ENCODE assay signal across 2 cellular contexts in the genomic region with DNA sequence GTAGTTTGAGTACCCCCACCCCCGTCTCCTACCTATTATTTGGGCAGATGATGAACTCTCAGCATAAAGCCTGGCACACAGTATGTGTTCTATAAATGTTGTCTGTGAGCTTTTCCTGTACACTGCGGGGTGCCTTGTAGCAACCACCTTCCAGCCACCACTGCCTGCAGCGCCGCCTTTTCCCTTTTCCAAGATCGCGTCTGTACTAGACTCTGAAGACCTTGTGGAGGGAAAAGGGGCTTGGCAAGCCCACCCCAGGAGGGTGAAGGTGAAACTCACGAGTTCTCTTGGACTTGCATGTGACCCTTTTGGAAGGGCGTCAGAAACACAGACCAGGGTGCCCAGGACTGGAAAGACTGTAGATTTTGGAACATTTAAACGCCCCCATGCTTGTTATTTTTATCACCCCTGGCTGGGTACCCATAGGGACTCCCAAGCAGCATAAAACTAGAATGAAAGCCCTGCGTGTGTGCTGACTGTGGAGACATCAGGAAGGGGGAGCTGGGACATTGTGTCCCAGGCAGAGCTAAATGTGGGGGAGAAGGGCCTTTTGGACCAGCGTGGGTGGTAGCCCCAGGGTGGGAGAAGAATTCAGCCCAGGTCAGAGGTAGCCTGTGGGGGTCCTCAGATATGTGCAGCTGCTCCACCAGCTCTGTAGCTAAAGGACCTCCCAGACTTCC.
A peak's percentile ranks its signal among the peaks of the same experiment; 100 is the strongest.
TF ChIP-seq lines count a peak whose summit lies in the region.

No MANE protein-coding gene starts in this region.

TF ChIP-seq in K562, 482 proteins besides CTCF, POLR2A, EP300 and RAD21:
- TF ChIP-seq PHF20 (IDR thresholded peaks at IDR 0.05; ENCODE audit: partially characterized antibody) = peak; percentile 4
- no peak for TF ChIP-seq SMAD4 (CRISPR knock-in tag; conservative IDR thresholded peaks at IDR 0.05)
- no peak for TF ChIP-seq CAMTA2 (CRISPR knock-in tag; conservative IDR thresholded peaks at IDR 0.05)
- TF ChIP-seq ZNF584 (CRISPR knock-in tag; IDR thresholded peaks at IDR 0.05; ENCODE audit: low read depth) = 0 out of 2 replicates have a peak, but pooled peaks have one; percentile 39
- TF ChIP-seq ZNF217 (CRISPR knock-in tag; IDR thresholded peaks at IDR 0.05) = no peak
- 0 out of 2 replicates have a peak, but pooled peaks have one; percentile 1 for TF ChIP-seq RUNX1 (IDR thresholded peaks at IDR 0.05; ENCODE audit: low read depth)
- TF ChIP-seq MAFF (IDR thresholded peaks at IDR 0.05; ENCODE audit: low read length) = no peak
- TF ChIP-seq IFI16 (CRISPR knock-in tag; IDR thresholded peaks at IDR 0.05) = no peak
- TF ChIP-seq MYNN (IDR thresholded peaks at IDR 0.05) = 0 out of 2 replicates have a peak, but pooled peaks have one; percentile 1
- TF ChIP-seq MYNN (CRISPR knock-in tag; IDR thresholded peaks at IDR 0.05) = no peak
- TF ChIP-seq ZNF41 (CRISPR knock-in tag; conservative IDR thresholded peaks at IDR 0.05) = no peak
- no peak for TF ChIP-seq POLR2B (IDR thresholded peaks at IDR 0.05; ENCODE audit: low read depth, partially characterized antibody)
- TF ChIP-seq, protein P1, sequence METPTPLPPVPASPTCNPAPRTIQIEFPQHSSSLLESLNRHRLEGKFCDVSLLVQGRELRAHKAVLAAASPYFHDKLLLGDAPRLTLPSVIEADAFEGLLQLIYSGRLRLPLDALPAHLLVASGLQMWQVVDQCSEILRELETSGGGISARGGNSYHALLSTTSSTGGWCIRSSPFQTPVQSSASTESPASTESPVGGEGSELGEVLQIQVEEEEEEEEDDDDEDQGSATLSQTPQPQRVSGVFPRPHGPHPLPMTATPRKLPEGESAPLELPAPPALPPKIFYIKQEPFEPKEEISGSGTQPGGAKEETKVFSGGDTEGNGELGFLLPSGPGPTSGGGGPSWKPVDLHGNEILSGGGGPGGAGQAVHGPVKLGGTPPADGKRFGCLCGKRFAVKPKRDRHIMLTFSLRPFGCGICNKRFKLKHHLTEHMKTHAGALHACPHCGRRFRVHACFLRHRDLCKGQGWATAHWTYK (CRISPR knock-in tag; IDR thresholded peaks at IDR 0.05) = no peak
- TF ChIP-seq, protein P2, sequence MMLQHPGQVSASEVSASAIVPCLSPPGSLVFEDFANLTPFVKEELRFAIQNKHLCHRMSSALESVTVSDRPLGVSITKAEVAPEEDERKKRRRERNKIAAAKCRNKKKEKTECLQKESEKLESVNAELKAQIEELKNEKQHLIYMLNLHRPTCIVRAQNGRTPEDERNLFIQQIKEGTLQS (IDR thresholded peaks at IDR 0.05) = no peak
- TF ChIP-seq, protein P2 (CRISPR knock-in tag; conservative IDR thresholded peaks at IDR 0.05) = no peak

TF ChIP-seq in HepG2, 621 proteins besides CTCF, POLR2A, EP300 and RAD21:
- 0 out of 2 replicates have a peak, but pooled peaks have one; percentile 2 for TF ChIP-seq BCL6 (CRISPR knock-in tag; IDR thresholded peaks at IDR 0.05)
- TF ChIP-seq, protein P3, sequence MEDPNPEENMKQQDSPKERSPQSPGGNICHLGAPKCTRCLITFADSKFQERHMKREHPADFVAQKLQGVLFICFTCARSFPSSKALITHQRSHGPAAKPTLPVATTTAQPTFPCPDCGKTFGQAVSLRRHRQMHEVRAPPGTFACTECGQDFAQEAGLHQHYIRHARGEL (CRISPR knock-in tag; IDR thresholded peaks at IDR 0.05) = 0 out of 2 replicates have a peak, but pooled peaks have one; percentile 53
- TF ChIP-seq ZNF619 (CRISPR knock-in tag; IDR thresholded peaks at IDR 0.05) = 0 out of 2 replicates have a peak, but pooled peaks have one; percentile 3
- 0 out of 2 replicates have a peak, but pooled peaks have one; percentile 10 for TF ChIP-seq ELF1 (CRISPR knock-in tag; IDR thresholded peaks at IDR 0.05)
- TF ChIP-seq SATB2 (CRISPR knock-in tag; IDR thresholded peaks at IDR 0.05) = no peak
- 0 out of 2 replicates have a peak, but pooled peaks have one; percentile 6 for TF ChIP-seq ZSCAN29 (CRISPR knock-in tag; conservative IDR thresholded peaks at IDR 0.05)
- 0 out of 2 replicates have a peak, but pooled peaks have one; percentile 33 for TF ChIP-seq ZNF317 (CRISPR knock-in tag; IDR thresholded peaks at IDR 0.05)
- TF ChIP-seq MATR3 (CRISPR knock-in tag; IDR thresholded peaks at IDR 0.05) = no peak
- 0 out of 2 replicates have a peak, but pooled peaks have one; percentile 4 for TF ChIP-seq ZNF558 (CRISPR knock-in tag; IDR thresholded peaks at IDR 0.05; ENCODE audit: borderline replicate concordance)
- TF ChIP-seq MAZ (IDR thresholded peaks at IDR 0.05; ENCODE audit: borderline replicate concordance, low read depth, low read length) = 0 out of 2 replicates have a peak, but pooled peaks have one; percentile 24
- no peak for TF ChIP-seq MAZ (CRISPR knock-in tag; IDR thresholded peaks at IDR 0.05; ENCODE audit: low read depth)
- TF ChIP-seq, protein P4, sequence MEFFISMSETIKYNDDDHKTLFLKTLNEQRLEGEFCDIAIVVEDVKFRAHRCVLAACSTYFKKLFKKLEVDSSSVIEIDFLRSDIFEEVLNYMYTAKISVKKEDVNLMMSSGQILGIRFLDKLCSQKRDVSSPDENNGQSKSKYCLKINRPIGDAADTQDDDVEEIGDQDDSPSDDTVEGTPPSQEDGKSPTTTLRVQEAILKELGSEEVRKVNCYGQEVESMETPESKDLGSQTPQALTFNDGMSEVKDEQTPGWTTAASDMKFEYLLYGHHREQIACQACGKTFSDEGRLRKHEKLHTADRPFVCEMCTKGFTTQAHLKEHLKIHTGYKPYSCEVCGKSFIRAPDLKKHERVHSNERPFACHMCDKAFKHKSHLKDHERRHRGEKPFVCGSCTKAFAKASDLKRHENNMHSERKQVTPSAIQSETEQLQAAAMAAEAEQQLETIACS (CRISPR knock-in tag; IDR thresholded peaks at IDR 0.05) = no peak
